16 cellular contexts compared by ENCODE assay signal in genomic region chr2:36469267-36469561, GRCh38.
DNase-seq lines count a peak whose midpoint lies in the region; ATAC-seq and TF ChIP-seq lines count a peak whose summit lies in the region.
"Had no signal": no experiment of that assay in that cellular context is flagged by ENCODE, and none has a peak within 500 bp of the region (broad histone marks: within the 10 kb centered on the region; RNA-seq: fewer than 3 reads in every experiment).

No MANE protein-coding gene starts in this region.

- peaks cover 65 to 80% of the 10 kb centered on the region in 2 experiments for H3K36me3 ChIP-seq in SK-N-SH (replicated peaks in 1 of 2; ENCODE audit: control insufficient read depth in 1 of 2, insufficient read depth in 2 of 2, low read length in 1 of 2)
- H3K36me3 ChIP-seq in breast epithelium, result peaks cover 9% of the 10 kb centered on the region
- H3K36me3 ChIP-seq in upper lobe of right lung, result peaks cover 20% of the 10 kb centered on the region

- TF ChIP-seq RAD21 in SK-N-SH (IDR thresholded peaks at IDR 0.05; ENCODE audit: low read length), result no peak

- TF ChIP-seq EP300 in SK-N-SH (IDR thresholded peaks at IDR 0.05; ENCODE audit: borderline replicate concordance in 1 of 2, low read depth in 1 of 2, low read length in 1 of 2), result no peak

- H3K4me3 ChIP-seq in SK-N-SH (ENCODE audit: low read depth in 2 of 2, low read length in 1 of 2) (no peak overlapping the region), breast epithelium (no peak overlapping the region), upper lobe of right lung (no peak overlapping the region)

- peaks cover 0 to 20% of the 10 kb centered on the region in 2 experiments; a peak in 2 of 4 replicates for H3K4me1 ChIP-seq in SK-N-SH (ENCODE audit: control insufficient read depth in 1 of 2, insufficient read depth in 2 of 2, low read depth in 1 of 2, low read length in 1 of 2)
- H3K4me1 ChIP-seq in breast epithelium, result no peaks in the 10 kb centered on the region
- H3K4me1 ChIP-seq in upper lobe of right lung, result no peaks in the 10 kb centered on the region

- H3K9me3 Mint-ChIP-seq in nephron, result no peaks in the 10 kb centered on the region

- H3K9me3 ChIP-seq in SK-N-SH (no peaks in the 10 kb centered on the region), breast epithelium (peaks cover under 1 to 2% of the 10 kb centered on the region in 2 donors), upper lobe of right lung (no peaks in the 10 kb centered on the region)

- H3K79me2 ChIP-seq in SK-N-SH (ENCODE audit: insufficient read depth), result peaks cover 98% of the 10 kb centered on the region

- peaks cover 18% of the 10 kb centered on the region for H3K4me1 Mint-ChIP-seq in nephron

- no peak overlapping the region for H3K4me3 Mint-ChIP-seq in nephron
- H3K4me3 Mint-ChIP-seq: activated B cell treated with CpG ODN at 0.5 μM for 24 hours; activated CD4-positive, alpha-beta memory T cell treated with anti-CD3 and anti-CD28 coated beads for 36 hours had no signal

- peak overlapping the region; percentile 23; the same call in 1 of the 2 replicates for H3K9ac ChIP-seq in SK-N-SH

- POLR2A ChIA-PET in SK-N-SH (lab: Yijun Ruan, JAX), result no interaction called here

- H3K27me3 Mint-ChIP-seq in nephron (ENCODE audit: low read depth), result no peaks in the 10 kb centered on the region
- H3K27me3 Mint-ChIP-seq: activated CD4-positive, alpha-beta memory T cell treated with anti-CD3 and anti-CD28 coated beads for 36 hours; progenitor cell of endocrine pancreas had no signal

- intact Hi-C loops in breast epithelium (cut with DNase I; ENCODE audit: low total_unique reads), result no loop called here
- intact Hi-C loops in upper lobe of right lung (cut with DNase I), result no loop called here
- intact Hi-C loops in left colon (cut with DNase I, micrococcal nuclease), result no loop called here

- H3K9me2 ChIP-seq in SK-N-SH, result no peaks in the 10 kb centered on the region

- H3K27ac ChIP-seq in SK-N-SH (ENCODE audit: low read depth in 2 of 2, low read length in 1 of 2), result peak overlapping the region in 1 of 2 experiments; percentile 95; a peak in 2 of 4 replicates
- peak overlapping the region; percentile 45 to 46 for H3K27ac ChIP-seq in breast epithelium
- peak overlapping the region; percentile 39 for H3K27ac ChIP-seq in upper lobe of right lung

- H3K36me3 Mint-ChIP-seq in nephron (ENCODE audit: low read depth), result peaks cover 66% of the 10 kb centered on the region

- DNase-seq in SK-N-SH (no peak), breast epithelium (ENCODE audit: low spot score in 2 of 2) (no peak), upper lobe of right lung (no peak), left colon (no peak)
- DNase-seq: activated B cell treated with CpG ODN at 0.5 μM for 24 hours; activated CD4-positive, alpha-beta memory T cell treated with anti-CD3 and anti-CD28 coated beads for 36 hours; C1 segment of cervical spinal cord; NCI-H1694 treated with DMSO at 0.1 percent for 48 hours; NCI-H69; OCI-M1 had no signal

- H3F3A ChIP-seq in SK-N-SH (replicated peaks; ENCODE audit: insufficient read depth), result peaks cover 61% of the 10 kb centered on the region

- no peaks in the 10 kb centered on the region for H4K20me1 ChIP-seq in SK-N-SH (ENCODE audit: insufficient read depth)

- H3K27ac Mint-ChIP-seq in nephron, result peak overlapping the region in 2 of 3 experiments; percentile 11 to 34
- H3K27ac Mint-ChIP-seq: activated B cell treated with CpG ODN at 0.5 μM for 24 hours; activated CD4-positive, alpha-beta memory T cell treated with anti-CD3 and anti-CD28 coated beads for 36 hours; progenitor cell of endocrine pancreas had no signal

- WGBS in SK-N-SH (ENCODE audit: low lambda C conversion rate), result 91% methylated on average over 2 of the region's 2 CpGs

- CTCF ChIA-PET in SK-N-SH (lab: Yijun Ruan, JAX), result no interaction called here

- H2AFZ ChIP-seq in SK-N-SH (ENCODE audit: low read depth), result no peak overlapping the region

- H3K4me2 ChIP-seq in SK-N-SH, result 0 out of 2 replicates have a peak overlapping the region, but pooled peaks have one; percentile 12

- ATAC-seq in SK-N-SH treated with all-trans-retinoic acid at 6 μM for 48 hours (no peak; the same call in 2 of the 3 replicates), upper lobe of right lung (peak; percentile 69), left colon (no peak), HG02642 (IDR thresholded peaks at IDR 0.05; ENCODE audit: poor library complexity, unreplicated experiment) (no peak), HG03520 (IDR thresholded peaks at IDR 0.05; ENCODE audit: unreplicated experiment) (no peak)
- ATAC-seq: esophagus mucosa had no signal

- TF ChIP-seq CTCF in SK-N-SH (IDR thresholded peaks at IDR 0.05), result no peak
- no peak for TF ChIP-seq CTCF in breast epithelium (IDR thresholded peaks at IDR 0.05)
- no peak for TF ChIP-seq CTCF in nephron (IDR thresholded peaks at IDR 0.05; ENCODE audit: unreplicated experiment in 3 of 3)
- TF ChIP-seq CTCF in upper lobe of right lung (IDR thresholded peaks at IDR 0.05), result no peak

- H3K27me3 ChIP-seq in SK-N-SH (ENCODE audit: insufficient read depth) (no peaks in the 10 kb centered on the region), breast epithelium (no peaks in the 10 kb centered on the region), upper lobe of right lung (no peaks in the 10 kb centered on the region)

- TF ChIP-seq POLR2A in breast epithelium (IDR thresholded peaks at IDR 0.05), result no peak

TF ChIP-seq in SK-N-SH, 30 proteins besides CTCF, POLR2A, EP300 and RAD21:
- TF ChIP-seq FOSL2 (IDR thresholded peaks at IDR 0.05; ENCODE audit: borderline replicate concordance, low read depth) (no peak), IRF3 (IDR thresholded peaks at IDR 0.05; ENCODE audit: low read depth, low read length) (no peak), TCF12 (IDR thresholded peaks at IDR 0.05) (no peak), JUND (IDR thresholded peaks at IDR 0.05) (no peak), NRF1 (IDR thresholded peaks at IDR 0.05; ENCODE audit: low read depth, low read length) (no peak), RXRA (IDR thresholded peaks at IDR 0.05; ENCODE audit: borderline replicate concordance, low read depth) (no peak), SIN3A (IDR thresholded peaks at IDR 0.05; ENCODE audit: borderline replicate concordance, low read depth, low read length) (no peak), USF1 (IDR thresholded peaks at IDR 0.05; ENCODE audit: borderline replicate concordance, low read depth) (no peak), TEAD4 (IDR thresholded peaks at IDR 0.05; ENCODE audit: borderline replicate concordance, insufficient read depth) (no peak), EZH2phosphoT487 (IDR thresholded peaks at IDR 0.05; ENCODE audit: borderline replicate concordance, low read depth) (no peak)

TF ChIP-seq in SK-N-SH treated with all-trans-retinoic acid at 6 μM for 48 hours, 23 proteins besides CTCF, POLR2A, EP300 and RAD21:
- TF ChIP-seq ISL1 (CRISPR knock-in tag; IDR thresholded peaks at IDR 0.05) (no peak), OSR1 (CRISPR knock-in tag; IDR thresholded peaks at IDR 0.05) (no peak), TSHZ2 (CRISPR knock-in tag; IDR thresholded peaks at IDR 0.05) (no peak), GLIS3 (CRISPR knock-in tag; IDR thresholded peaks at IDR 0.05) (no peak), ZFP3 (CRISPR knock-in tag; IDR thresholded peaks at IDR 0.05) (no peak), TOX (CRISPR knock-in tag; IDR thresholded peaks at IDR 0.05; ENCODE audit: borderline replicate concordance) (no peak), CSDC2 (CRISPR knock-in tag; IDR thresholded peaks at IDR 0.05) (no peak), ZFP30 (CRISPR knock-in tag; IDR thresholded peaks at IDR 0.05) (no peak), TCF4 (CRISPR knock-in tag; IDR thresholded peaks at IDR 0.05; ENCODE audit: borderline replicate concordance) (no peak)
